In the genomic region with DNA sequence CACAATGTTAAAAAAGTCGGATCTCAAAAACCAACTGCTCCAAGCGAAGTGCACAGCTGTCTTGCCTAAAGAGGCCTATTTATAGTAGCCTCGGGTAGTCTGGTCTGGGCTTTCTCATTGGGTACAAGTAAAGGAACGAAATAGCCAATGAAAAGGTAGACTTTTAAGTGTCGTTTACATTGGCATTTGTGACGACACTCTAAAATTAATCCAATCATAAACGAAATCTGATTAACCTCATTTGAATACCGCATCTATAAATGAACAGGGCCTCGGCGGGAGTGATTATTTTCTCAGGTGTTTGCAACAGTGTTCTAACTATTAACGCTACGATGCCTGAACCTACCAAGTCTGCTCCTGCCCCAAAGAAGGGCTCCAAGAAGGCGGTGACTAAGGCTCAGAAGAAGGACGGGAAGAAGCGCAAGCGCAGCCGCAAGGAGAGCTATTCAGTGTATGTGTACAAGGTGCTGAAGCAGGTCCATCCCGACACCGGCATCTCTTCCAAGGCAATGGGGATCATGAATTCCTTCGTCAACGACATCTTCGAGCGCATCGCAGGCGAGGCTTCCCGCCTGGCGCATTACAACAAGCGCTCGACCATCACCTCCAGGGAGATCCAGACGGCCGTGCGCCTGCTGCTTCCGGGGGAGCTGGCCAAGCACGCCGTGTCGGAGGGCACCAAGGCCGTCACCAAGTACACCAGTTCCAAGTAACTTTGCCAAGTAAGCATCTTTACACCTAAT, we compare ENCODE assay signal across 1 cellular context.
A peak's percentile ranks its signal among the peaks of the same experiment; 100 is the strongest.
TF ChIP-seq lines count a peak whose summit lies in the region.

No MANE protein-coding gene starts in this region.

TF ChIP-seq in HepG2, 621 proteins besides CTCF, POLR2A, EP300 and RAD21 (continued from another document and continues in another):
- TF ChIP-seq ZNF281 (CRISPR knock-in tag; IDR thresholded peaks at IDR 0.05; ENCODE audit: borderline replicate concordance): no peak
- no peak for TF ChIP-seq DZIP1 (CRISPR knock-in tag; IDR thresholded peaks at IDR 0.05)
- no peak; the same call in 1 of the 2 replicates for TF ChIP-seq PBX3 (CRISPR knock-in tag; IDR thresholded peaks at IDR 0.05; ENCODE audit: borderline replicate concordance)
- 0 out of 2 replicates have a peak, but pooled peaks have one; percentile 48 for TF ChIP-seq ZNF776 (CRISPR knock-in tag; IDR thresholded peaks at IDR 0.05)
- no peak; the same call in 1 of the 2 replicates for TF ChIP-seq KDM4B (CRISPR knock-in tag; IDR thresholded peaks at IDR 0.05)
- TF ChIP-seq SSRP1 (CRISPR knock-in tag; IDR thresholded peaks at IDR 0.05): peak; percentile 89
- TF ChIP-seq ZNF136 (CRISPR knock-in tag; IDR thresholded peaks at IDR 0.05; ENCODE audit: low read depth): no peak
- TF ChIP-seq TERF1 (CRISPR knock-in tag; IDR thresholded peaks at IDR 0.05): peak; percentile 33; the same call in 1 of the 2 replicates
- peak; percentile 98; the same call in 1 of the 2 replicates for TF ChIP-seq ZNF816 (CRISPR knock-in tag; IDR thresholded peaks at IDR 0.05; ENCODE audit: borderline replicate concordance)
- no peak for TF ChIP-seq REXO4 (CRISPR knock-in tag; IDR thresholded peaks at IDR 0.05; ENCODE audit: borderline replicate concordance)
- TF ChIP-seq ADNP (CRISPR knock-in tag; IDR thresholded peaks at IDR 0.05): no peak
- TF ChIP-seq SKI (IDR thresholded peaks at IDR 0.05; ENCODE audit: partially characterized antibody): peak; percentile 27
- no peak for TF ChIP-seq ATAD3A (CRISPR knock-in tag; IDR thresholded peaks at IDR 0.05)
- peak; percentile 74 for TF ChIP-seq DNMT1 (CRISPR knock-in tag; IDR thresholded peaks at IDR 0.05)
- peak; percentile 16; the same call in 1 of the 2 replicates for TF ChIP-seq ZNF616 (CRISPR knock-in tag; IDR thresholded peaks at IDR 0.05; ENCODE audit: low read depth)
- TF ChIP-seq FOXO1 (CRISPR knock-in tag; IDR thresholded peaks at IDR 0.05): peak; percentile 53; the same call in 1 of the 2 replicates
- TF ChIP-seq SMYD3 (CRISPR knock-in tag; IDR thresholded peaks at IDR 0.05): peak; percentile 49
- TF ChIP-seq ATF7-NPFF (CRISPR knock-in tag; IDR thresholded peaks at IDR 0.05; ENCODE audit: low read depth): peak; percentile 81; the same call in 1 of the 2 replicates
- TF ChIP-seq TARDBP (CRISPR knock-in tag; IDR thresholded peaks at IDR 0.05): peak; percentile 81
- TF ChIP-seq ZNF746 (CRISPR knock-in tag; IDR thresholded peaks at IDR 0.05): peak; percentile 52
- TF ChIP-seq PHF5A (CRISPR knock-in tag; IDR thresholded peaks at IDR 0.05; ENCODE audit: low read depth, unreplicated experiment): peak; percentile 5
- TF ChIP-seq ZNF740 (CRISPR knock-in tag; IDR thresholded peaks at IDR 0.05): peak; percentile 68; the same call in 1 of the 2 replicates
- peak; percentile 81 for TF ChIP-seq BRCA1 (CRISPR knock-in tag; IDR thresholded peaks at IDR 0.05)
- no peak; the same call in 1 of the 2 replicates for TF ChIP-seq MXD1 (CRISPR knock-in tag; IDR thresholded peaks at IDR 0.05)
- 0 out of 2 replicates have a peak, but pooled peaks have one; percentile 8 for TF ChIP-seq RARA (CRISPR knock-in tag; IDR thresholded peaks at IDR 0.05)
- TF ChIP-seq, protein P1, sequence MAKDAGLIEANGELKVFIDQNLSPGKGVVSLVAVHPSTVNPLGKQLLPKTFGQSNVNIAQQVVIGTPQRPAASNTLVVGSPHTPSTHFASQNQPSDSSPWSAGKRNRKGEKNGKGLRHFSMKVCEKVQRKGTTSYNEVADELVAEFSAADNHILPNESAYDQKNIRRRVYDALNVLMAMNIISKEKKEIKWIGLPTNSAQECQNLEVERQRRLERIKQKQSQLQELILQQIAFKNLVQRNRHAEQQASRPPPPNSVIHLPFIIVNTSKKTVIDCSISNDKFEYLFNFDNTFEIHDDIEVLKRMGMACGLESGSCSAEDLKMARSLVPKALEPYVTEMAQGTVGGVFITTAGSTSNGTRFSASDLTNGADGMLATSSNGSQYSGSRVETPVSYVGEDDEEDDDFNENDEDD (CRISPR knock-in tag; IDR thresholded peaks at IDR 0.05; ENCODE audit: borderline replicate concordance): no peak
- peak; percentile 90; the same call in 1 of the 2 replicates for TF ChIP-seq PRMT3 (CRISPR knock-in tag; IDR thresholded peaks at IDR 0.05; ENCODE audit: borderline replicate concordance, low read depth)
- TF ChIP-seq JUND (CRISPR knock-in tag; IDR thresholded peaks at IDR 0.05): peak; percentile 82; the same call in 1 of the 2 replicates
- TF ChIP-seq ZNF556 (CRISPR knock-in tag; IDR thresholded peaks at IDR 0.05; ENCODE audit: borderline replicate concordance): no peak; the same call in 1 of the 2 replicates
- TF ChIP-seq FOXK1 (CRISPR knock-in tag; IDR thresholded peaks at IDR 0.05; ENCODE audit: borderline replicate concordance, low read depth): peak; percentile 48; the same call in 1 of the 2 replicates
- TF ChIP-seq NFE2L1 (CRISPR knock-in tag; IDR thresholded peaks at IDR 0.05; ENCODE audit: borderline replicate concordance): no peak
- peak; percentile 73; the same call in 1 of the 2 replicates for TF ChIP-seq ZNF337 (CRISPR knock-in tag; IDR thresholded peaks at IDR 0.05; ENCODE audit: borderline replicate concordance, low read depth)
- peak; percentile 19; the same call in 1 of the 2 replicates for TF ChIP-seq MTF1 (CRISPR knock-in tag; IDR thresholded peaks at IDR 0.05)
- TF ChIP-seq ZNF703 (CRISPR knock-in tag; IDR thresholded peaks at IDR 0.05; ENCODE audit: borderline replicate concordance): peak; percentile 33; the same call in 1 of the 2 replicates
- no peak; the same call in 1 of the 2 replicates for TF ChIP-seq HOMEZ (CRISPR knock-in tag; IDR thresholded peaks at IDR 0.05; ENCODE audit: low read depth)
- no peak for TF ChIP-seq SNRNP70 (IDR thresholded peaks at IDR 0.05; ENCODE audit: low read depth, low read length)
- TF ChIP-seq, protein P2, sequence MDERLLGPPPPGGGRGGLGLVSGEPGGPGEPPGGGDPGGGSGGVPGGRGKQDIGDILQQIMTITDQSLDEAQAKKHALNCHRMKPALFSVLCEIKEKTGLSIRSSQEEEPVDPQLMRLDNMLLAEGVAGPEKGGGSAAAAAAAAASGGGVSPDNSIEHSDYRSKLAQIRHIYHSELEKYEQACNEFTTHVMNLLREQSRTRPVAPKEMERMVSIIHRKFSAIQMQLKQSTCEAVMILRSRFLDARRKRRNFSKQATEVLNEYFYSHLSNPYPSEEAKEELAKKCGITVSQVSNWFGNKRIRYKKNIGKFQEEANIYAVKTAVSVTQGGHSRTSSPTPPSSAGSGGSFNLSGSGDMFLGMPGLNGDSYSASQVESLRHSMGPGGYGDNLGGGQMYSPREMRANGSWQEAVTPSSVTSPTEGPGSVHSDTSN (CRISPR knock-in tag; IDR thresholded peaks at IDR 0.05): no peak
- TF ChIP-seq, protein P3, sequence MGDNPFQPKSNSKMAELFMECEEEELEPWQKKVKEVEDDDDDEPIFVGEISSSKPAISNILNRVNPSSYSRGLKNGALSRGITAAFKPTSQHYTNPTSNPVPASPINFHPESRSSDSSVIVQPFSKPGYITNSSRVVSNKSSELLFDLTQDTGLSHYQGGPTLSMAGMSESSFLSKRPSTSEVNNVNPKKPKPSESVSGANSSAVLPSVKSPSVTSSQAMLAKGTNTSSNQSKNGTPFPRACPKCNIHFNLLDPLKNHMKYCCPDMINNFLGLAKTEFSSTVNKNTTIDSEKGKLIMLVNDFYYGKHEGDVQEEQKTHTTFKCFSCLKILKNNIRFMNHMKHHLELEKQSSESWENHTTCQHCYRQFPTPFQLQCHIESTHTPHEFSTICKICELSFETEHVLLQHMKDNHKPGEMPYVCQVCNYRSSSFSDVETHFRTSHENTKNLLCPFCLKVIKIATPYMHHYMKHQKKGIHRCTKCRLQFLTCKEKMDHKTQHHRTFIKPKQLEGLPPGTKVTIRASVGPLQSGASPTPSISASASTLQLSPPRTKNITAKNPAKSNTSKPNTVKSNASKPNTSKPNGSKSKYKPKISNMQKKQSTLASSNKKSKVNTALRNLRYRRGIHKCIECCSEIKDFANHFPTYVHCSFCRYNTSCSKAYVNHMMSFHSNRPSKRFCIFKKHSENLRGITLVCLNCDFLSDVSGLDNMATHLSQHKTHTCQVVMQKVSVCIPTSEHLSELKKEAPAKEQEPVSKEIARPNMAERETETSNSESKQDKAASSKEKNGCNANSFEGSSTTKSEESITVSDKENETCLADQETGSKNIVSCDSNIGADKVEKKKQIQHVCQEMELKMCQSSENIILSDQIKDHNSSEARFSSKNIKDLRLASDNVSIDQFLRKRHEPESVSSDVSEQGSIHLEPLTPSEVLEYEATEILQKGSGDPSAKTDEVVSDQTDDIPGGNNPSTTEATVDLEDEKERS (CRISPR knock-in tag; IDR thresholded peaks at IDR 0.05): peak; percentile 91; the same call in 1 of the 2 replicates
- TF ChIP-seq ZBTB42 (CRISPR knock-in tag; IDR thresholded peaks at IDR 0.05): peak; percentile 47; the same call in 1 of the 2 replicates
- TF ChIP-seq GABPB1 (CRISPR knock-in tag; IDR thresholded peaks at IDR 0.05): peak; percentile 73
- TF ChIP-seq ZNF205 (CRISPR knock-in tag; IDR thresholded peaks at IDR 0.05): peak; percentile 84
- TF ChIP-seq FOSL2 (CRISPR knock-in tag; IDR thresholded peaks at IDR 0.05): peak; percentile 59
- no peak for TF ChIP-seq ZNF432 (CRISPR knock-in tag; IDR thresholded peaks at IDR 0.05; ENCODE audit: borderline replicate concordance)
